20 cellular contexts compared by ENCODE assay signal in the genomic region with DNA sequence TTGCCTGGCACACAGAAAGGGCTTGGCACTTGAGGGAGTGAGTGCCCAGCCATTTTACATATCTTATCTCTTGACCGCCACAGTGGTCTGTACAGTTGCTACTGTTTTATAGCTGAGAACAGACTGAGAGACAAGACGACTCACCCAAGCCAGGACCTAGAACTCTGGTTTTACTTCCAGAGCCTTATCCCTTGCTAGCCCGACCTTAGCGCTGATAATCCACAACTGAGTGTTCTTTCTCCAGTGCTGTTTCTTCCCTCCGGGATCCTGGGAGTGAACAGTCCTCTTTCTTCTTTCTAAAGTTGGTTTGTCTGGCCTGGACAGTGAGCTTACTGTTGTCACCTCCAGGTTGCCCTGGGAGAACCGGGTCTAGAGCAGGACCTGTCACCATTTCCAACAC. TPM values are rescaled to one million over a fixed set of nuclear protein-coding genes. Genes with fewer than 3 reads are reported as not detected.
DNase-seq lines count a peak whose midpoint lies in the region; ATAC-seq and TF ChIP-seq lines count a peak whose summit lies in the region.
"Had no signal": no experiment of that assay in that cellular context is flagged by ENCODE, and none has a peak within 500 bp of the region (broad histone marks: within the 10 kb centered on the region; RNA-seq: fewer than 3 reads in every experiment).

No MANE protein-coding gene starts in this region.

- H3K4me3 Mint-ChIP-seq in dendritic cell treated with granulocyte-macrophage colony-stimulating factor and Interleukin-4, amounts not matched to agents 40 ng/mL and 50 ng/mL, for 4 days = no peak overlapping the region
- H3K4me3 Mint-ChIP-seq: activated CD8-positive, alpha-beta T cell treated with anti-CD3 and anti-CD28 coated beads for 36 hours; GM23338 had no signal

- H2AK5ac ChIP-seq in trophoblast cell (ENCODE audit: low read length) = no peak overlapping the region

- TF ChIP-seq CTCF in SK-N-SH (IDR thresholded peaks at IDR 0.05) (no peak), RWPE1 (conservative IDR thresholded peaks at IDR 0.05; ENCODE audit: low read depth) (no peak)

- H2BK5ac ChIP-seq in trophoblast cell (ENCODE audit: low read depth, low read length, poor library complexity) = no peak overlapping the region

- H2AFZ ChIP-seq in SK-N-SH (ENCODE audit: low read depth) (no peak overlapping the region), trophoblast cell (ENCODE audit: insufficient read depth, low read length, poor library complexity) (no peak overlapping the region)
- H2AFZ ChIP-seq: GM23338 had no signal

- H4K12ac ChIP-seq in trophoblast cell (ENCODE audit: low read depth, low read length) = no peak overlapping the region

- no peaks in the 10 kb centered on the region for H3K9me3 Mint-ChIP-seq in dendritic cell treated with granulocyte-macrophage colony-stimulating factor and Interleukin-4, amounts not matched to agents 40 ng/mL and 50 ng/mL, for 4 days
- H3K9me3 Mint-ChIP-seq: activated CD8-positive, alpha-beta T cell treated with anti-CD3 and anti-CD28 coated beads for 36 hours; GM23338 had no signal

- intact Hi-C loops in dendritic cell treated with granulocyte-macrophage colony-stimulating factor and Interleukin-4, amounts not matched to agents 40 ng/mL and 50 ng/mL, for 4 days (cut with micrococcal nuclease) = loop anchor here (2.0 kb wide), 1 partner anchor 16 kb away; no protein-coding TSS in a partner anchor

- H3K27me3 ChIP-seq in SK-N-SH (ENCODE audit: insufficient read depth) (no peaks in the 10 kb centered on the region), trophoblast cell (ENCODE audit: insufficient read depth, low read length) (no peaks in the 10 kb centered on the region)
- H3K27me3 ChIP-seq: left lung, upper lobe of right lung had no signal

- H4K91ac ChIP-seq in trophoblast cell (ENCODE audit: low read depth, low read length) = no peak overlapping the region

- no peak overlapping the region for H3K4me3 ChIP-seq in SK-N-SH (ENCODE audit: low read depth in 2 of 2, low read length in 1 of 2)
- no peak overlapping the region for H3K4me3 ChIP-seq in trophoblast cell (ENCODE audit: low read depth, low read length)
- H3K4me3 ChIP-seq: GM23338, left lung, upper lobe of right lung had no signal

- H3K4me2 ChIP-seq in SK-N-SH = peak overlapping the region; percentile 79; the same call in 1 of the 2 replicates
- no peak overlapping the region for H3K4me2 ChIP-seq in trophoblast cell (ENCODE audit: low read length)
- H3K4me2 ChIP-seq: GM23338 had no signal

- H4K8ac ChIP-seq in trophoblast cell (ENCODE audit: low read depth, low read length) = no peak overlapping the region

- peaks cover 67% of the 10 kb centered on the region for H3K79me2 ChIP-seq in SK-N-SH (ENCODE audit: insufficient read depth)
- peaks cover 8% of the 10 kb centered on the region for H3K79me2 ChIP-seq in trophoblast cell (ENCODE audit: control insufficient read depth, insufficient read depth, low read length, poor library complexity)

- H3K18ac ChIP-seq in trophoblast cell (ENCODE audit: low read length) = no peak overlapping the region

- no peak overlapping the region for H2BK120ac ChIP-seq in trophoblast cell (ENCODE audit: insufficient read depth, low read length, poor library complexity)

- H2BK12ac ChIP-seq in trophoblast cell (ENCODE audit: low read length) = no peak overlapping the region

- H3K4ac ChIP-seq in trophoblast cell (ENCODE audit: low read depth, low read length) = peak overlapping the region; percentile 12

- no peaks in the 10 kb centered on the region for H3K27me3 Mint-ChIP-seq in dendritic cell treated with granulocyte-macrophage colony-stimulating factor and Interleukin-4, amounts not matched to agents 40 ng/mL and 50 ng/mL, for 4 days
- H3K27me3 Mint-ChIP-seq: activated CD8-positive, alpha-beta T cell treated with anti-CD3 and anti-CD28 coated beads for 36 hours had no signal

- H3K9me3 ChIP-seq in SK-N-SH (no peaks in the 10 kb centered on the region), trophoblast cell (ENCODE audit: insufficient read depth, low read depth, low read length) (no peaks in the 10 kb centered on the region)
- H3K9me3 ChIP-seq: left lung, upper lobe of right lung had no signal

- WGBS in SK-N-SH (ENCODE audit: low lambda C conversion rate) = 87% methylated on average over 6 of the region's 6 CpGs
- WGBS in trophoblast cell (ENCODE audit: extremely low coverage, insufficient coverage, insufficient read length) = no CpG with 5 or more reads among the region's 6 CpGs

- peaks cover 11% of the 10 kb centered on the region for H3K79me1 ChIP-seq in trophoblast cell (ENCODE audit: low read length)

- peak overlapping the region in 1 of 2 experiments; percentile 73; a peak in 1 of 4 replicates for H3K27ac ChIP-seq in SK-N-SH (ENCODE audit: low read depth in 2 of 2, low read length in 1 of 2)
- H3K27ac ChIP-seq in RWPE1 = peak overlapping the region; percentile 92
- H3K27ac ChIP-seq in trophoblast cell (ENCODE audit: low read depth, low read length) = no peak overlapping the region
- H3K27ac ChIP-seq: 22Rv1, upper lobe of right lung had no signal

- H3K4me1 Mint-ChIP-seq in dendritic cell treated with granulocyte-macrophage colony-stimulating factor and Interleukin-4, amounts not matched to agents 40 ng/mL and 50 ng/mL, for 4 days (ENCODE audit: low read depth) = peaks cover 61% of the 10 kb centered on the region

- peak overlapping the region; percentile 63 for H3K27ac Mint-ChIP-seq in dendritic cell treated with granulocyte-macrophage colony-stimulating factor and Interleukin-4, amounts not matched to agents 40 ng/mL and 50 ng/mL, for 4 days
- H3K27ac Mint-ChIP-seq: activated CD8-positive, alpha-beta T cell treated with anti-CD3 and anti-CD28 coated beads for 36 hours had no signal

- POLR2A ChIA-PET in SK-N-SH (lab: Yijun Ruan, JAX) = interaction anchor here (0.7 kb wide), 1 partner anchor 26 kb away, joined by 3 read pairs; no protein-coding TSS in a partner anchor
- POLR2A ChIA-PET in RWPE1 (lab: Yijun Ruan, JAX; ENCODE audit: low non-redundant PET) = no interaction called here

- H3K4me1 ChIP-seq in SK-N-SH (ENCODE audit: control insufficient read depth in 1 of 2, insufficient read depth in 2 of 2, low read depth in 1 of 2, low read length in 1 of 2) (peaks cover 18 to 58% of the 10 kb centered on the region in 2 experiments), trophoblast cell (ENCODE audit: control insufficient read depth in 1 of 2, insufficient read depth in 2 of 2, low read length in 2 of 2) (peaks cover 12 to 15% of the 10 kb centered on the region in 2 experiments)

- H4K20me1 ChIP-seq in SK-N-SH (ENCODE audit: insufficient read depth) = peaks cover 20% of the 10 kb centered on the region

- no peak for DNase-seq in SK-N-SH
- no peak for DNase-seq in RWPE1 (ENCODE audit: low spot score)
- no peak for DNase-seq in trophoblast cell
- DNase-seq in NCI-H2107 treated with DMSO at 0.1 percent for 48 hours (lab: John Stamatoyannopoulos, UW; ENCODE audit: unreplicated experiment) = no peak
- DNase-seq in OCI-M1 (lab: John Stamatoyannopoulos, UW) = no peak
- DNase-seq: activated CD8-positive, alpha-beta T cell treated with anti-CD3 and anti-CD28 coated beads for 36 hours; activated effector memory CD4-positive, alpha-beta T cell treated with Interleukin-2 at 50 U/mL for 16 hours; aorta; foreskin fibroblast; left lung; NCI-H748 treated with DMSO at 0.1 percent for 48 hours; stimulated activated CD4-positive, alpha-beta T cell treated with anti-CD3 and anti-CD28 coated beads, Interleukin-12 subunit alpha, Interleukin-12 subunit beta, amount 100 ng/mL, for 4 hours; stimulated activated naive CD4-positive, alpha-beta T cell; upper lobe of right lung had no signal

- H3K36me3 Mint-ChIP-seq in dendritic cell treated with granulocyte-macrophage colony-stimulating factor and Interleukin-4, amounts not matched to agents 40 ng/mL and 50 ng/mL, for 4 days (ENCODE audit: low read depth) = peaks cover 66% of the 10 kb centered on the region

- no peaks in the 10 kb centered on the region for H3K9me2 ChIP-seq in SK-N-SH

- H3F3A ChIP-seq in SK-N-SH (replicated peaks; ENCODE audit: insufficient read depth) = peaks cover 11% of the 10 kb centered on the region

- peaks cover 4 to 5% of the 10 kb centered on the region in 2 experiments for H3K36me3 ChIP-seq in SK-N-SH (replicated peaks in 1 of 2; ENCODE audit: control insufficient read depth in 1 of 2, insufficient read depth in 2 of 2, low read length in 1 of 2)
- peaks cover 2 to 4% of the 10 kb centered on the region in 2 experiments for H3K36me3 ChIP-seq in trophoblast cell (ENCODE audit: control insufficient read depth in 1 of 2, insufficient read depth in 2 of 2, low read length in 2 of 2)

- no peak overlapping the region for H3K14ac ChIP-seq in trophoblast cell (ENCODE audit: low read length)

- ATAC-seq in SK-N-SH treated with all-trans-retinoic acid at 6 μM for 48 hours (no peak), HG02870 (IDR thresholded peaks at IDR 0.05; ENCODE audit: unreplicated experiment) (no peak)
- ATAC-seq: activated CD8-positive, alpha-beta T cell treated with anti-CD3 and anti-CD28 coated beads for 36 hours; GM23338; left lung; Panc1; upper lobe of right lung had no signal

- CTCF ChIA-PET in SK-N-SH (lab: Yijun Ruan, JAX) (interaction anchor here (0.6 to 1.0 kb wide), 3 partner anchors 33 to 253 kb away, joined by 3 to 4 read pairs (median 3); no protein-coding TSS in a partner anchor), RWPE1 (lab: Yijun Ruan, JAX) (no interaction called here)

- no peak for TF ChIP-seq EP300 in SK-N-SH (IDR thresholded peaks at IDR 0.05; ENCODE audit: borderline replicate concordance in 1 of 2, low read depth in 1 of 2, low read length in 1 of 2)

- H3K9ac ChIP-seq in SK-N-SH (no peak overlapping the region), trophoblast cell (ENCODE audit: low read length) (no peak overlapping the region)

- no peak overlapping the region for H3K23ac ChIP-seq in trophoblast cell (ENCODE audit: low read length)

- TF ChIP-seq RAD21 in SK-N-SH (IDR thresholded peaks at IDR 0.05; ENCODE audit: low read length) = no peak

TF ChIP-seq in SK-N-SH, 30 proteins besides CTCF, POLR2A, EP300 and RAD21 (continues in another document):
- TF ChIP-seq SIN3A (IDR thresholded peaks at IDR 0.05; ENCODE audit: borderline replicate concordance, low read depth, low read length) (no peak), RFX5 (IDR thresholded peaks at IDR 0.05; ENCODE audit: low read length) (no peak), MXI1 (IDR thresholded peaks at IDR 0.05; ENCODE audit: low read depth, low read length) (no peak)

TF ChIP-seq in SK-N-SH treated with all-trans-retinoic acid at 6 μM for 48 hours, 23 proteins besides CTCF, POLR2A, EP300 and RAD21 (continues in another document):
- no peak for TF ChIP-seq ZFP3 (CRISPR knock-in tag; IDR thresholded peaks at IDR 0.05)

RNA-seq across cellular contexts. Expression of a gene that starts 52.5 kb away (rescaled TPM):
- 6.0 and 8.0 TPM in 2 replicates for polyA plus RNA-seq in SK-N-SH (2012; rRNA removed)
- 7.2 and 8.0 TPM in 2 replicates for polyA plus RNA-seq in SK-N-SH (2012; cell fraction: cytosol; rRNA removed)
- polyA plus RNA-seq in SK-N-SH (2012; cell fraction: nucleus; rRNA removed) = 6.0 and 7.2 TPM in 2 replicates
- polyA plus RNA-seq in trophoblast cell (2013) = 10.9 and 11.0 TPM in 2 replicates
